4 cellular contexts compared by ENCODE assay signal in the genomic region with DNA sequence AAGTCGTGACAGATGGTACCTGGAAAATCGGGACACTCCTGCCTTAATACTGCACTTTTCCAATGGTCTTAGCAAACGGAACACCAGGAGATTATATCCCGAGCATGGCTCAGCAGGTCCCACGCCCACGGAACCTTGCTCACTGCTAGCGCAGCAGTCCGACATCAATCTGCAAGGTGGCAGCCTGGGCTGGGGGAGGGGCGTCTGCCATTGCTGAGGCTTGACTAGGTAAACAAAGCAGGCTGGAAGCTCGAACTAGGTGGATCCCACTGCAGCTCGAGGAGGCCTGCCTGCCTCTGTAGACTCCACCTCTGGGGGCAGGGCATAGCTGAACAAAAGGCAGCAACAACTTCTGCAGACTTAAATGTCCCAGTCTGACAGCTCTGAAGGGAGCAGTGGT. TPM values are rescaled to one million over a fixed set of nuclear protein-coding genes. Genes with fewer than 3 reads are reported as not detected.
"Had no signal": no experiment of that assay in that cellular context is flagged by ENCODE, and none has a peak within 500 bp of the region (broad histone marks: within the 10 kb centered on the region; RNA-seq: fewer than 3 reads in every experiment).

No MANE protein-coding gene starts in this region.

RNA-seq across cellular contexts. Expression of gene SLC6A2, which starts 40.1 kb away (rescaled TPM):
- total RNA-seq: LHCN-M2, M059J, MCF 10A, NCI-H460 had no signal

RNA-seq across cellular contexts. Expression of gene CAPNS2, which starts 49.2 kb away (rescaled TPM):
- total RNA-seq: LHCN-M2, NCI-H460 had no signal
